ENCODE assay signal across 29 cellular contexts in the genomic region with DNA sequence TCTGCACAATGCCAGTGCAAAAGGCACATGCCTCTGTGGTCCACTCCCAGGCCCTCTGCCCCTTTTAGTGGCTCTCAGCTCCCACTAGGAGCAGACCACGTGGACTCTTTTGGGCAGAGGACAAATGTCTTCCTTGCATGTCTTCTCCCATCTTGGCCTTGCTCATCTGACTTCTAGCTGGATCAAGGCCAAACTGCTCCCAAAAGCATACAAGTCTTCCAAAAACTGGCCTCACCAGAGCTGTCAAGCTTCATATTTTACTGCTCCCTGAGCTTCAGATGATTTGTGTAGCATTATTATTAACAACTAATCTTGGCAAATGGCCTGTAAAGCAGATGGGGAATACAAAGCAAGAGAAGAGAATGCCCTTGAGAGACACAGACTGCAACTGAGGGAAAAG. TPM values are rescaled to one million over a fixed set of nuclear protein-coding genes. Genes with fewer than 3 reads are reported as not detected.
DNase-seq lines count a peak whose midpoint lies in the region; ATAC-seq, FAIRE-seq and TF ChIP-seq lines count a peak whose summit lies in the region.
"Had no signal": no experiment of that assay in that cellular context is flagged by ENCODE, and none has a peak within 500 bp of the region (broad histone marks: within the 10 kb centered on the region; RNA-seq: fewer than 3 reads in every experiment).

No MANE protein-coding gene starts in this region.

- POLR2A ChIA-PET in PC-9 (lab: Charles Lee; ENCODE audit: unreplicated experiment): no interaction called here
- POLR2A ChIA-PET in SK-N-SH (lab: Yijun Ruan, JAX): no interaction called here

- H3K27ac ChIP-seq in PC-9 (no peak overlapping the region), layer of hippocampus (ENCODE audit: low read depth, low read length) (peak overlapping the region; percentile 32), aorta (ENCODE audit: low read depth in 1 of 2, low read length in 2 of 2) (peak overlapping the region in 1 of 2 donors; percentile 30), SK-N-SH (ENCODE audit: low read depth in 2 of 2, low read length in 1 of 2) (no peak overlapping the region)
- H3K27ac ChIP-seq: A549, body of pancreas, C4-2B, colonic mucosa, WERI-Rb-1 had no signal

- TF ChIP-seq RAD21 in SK-N-SH (IDR thresholded peaks at IDR 0.05; ENCODE audit: low read length): no peak

- H3K36me3 ChIP-seq in PC-9 (ENCODE audit: low read depth) (no peaks in the 10 kb centered on the region), aorta (ENCODE audit: control insufficient read depth in 1 of 2, insufficient read depth in 2 of 2, low read length in 1 of 2) (peaks cover 0 to 3% of the 10 kb centered on the region in 2 donors), SK-N-SH (replicated peaks in 1 of 2; ENCODE audit: control insufficient read depth in 1 of 2, insufficient read depth in 2 of 2, low read length in 1 of 2) (peaks cover 0 to 28% of the 10 kb centered on the region in 2 experiments)
- H3K36me3 ChIP-seq: colonic mucosa had no signal

- no peaks in the 10 kb centered on the region for H3K9me3 Mint-ChIP-seq in activated T-cell treated with anti-CD3 and anti-CD28 coated beads, Interleukin-2, amount 50 U/mL, for 24 hours
- H3K9me3 Mint-ChIP-seq: activated CD4-positive, alpha-beta memory T cell treated with anti-CD3 and anti-CD28 coated beads, Interleukin-2, amount 10 ng/mL, durations not matched to agents 7 days and 5 days; natural killer cell; T-helper 1 cell treated with Interleukin-12 subunit alpha and Interleukin-12 subunit beta and Interleukin-4 antibody, amounts not matched to agents 30 μg/mL and 1 μg/mL, for 36 hours had no signal

- TF ChIP-seq CTCF in PC-9 (conservative IDR thresholded peaks at IDR 0.05) (no peak), SK-N-SH (IDR thresholded peaks at IDR 0.05) (no peak)

- H4K20me1 ChIP-seq in PC-9 (ENCODE audit: insufficient read depth) (no peaks in the 10 kb centered on the region), SK-N-SH (ENCODE audit: insufficient read depth) (no peaks in the 10 kb centered on the region)

- H3K4me1 Mint-ChIP-seq in activated T-cell treated with anti-CD3 and anti-CD28 coated beads, Interleukin-2, amount 50 U/mL, for 24 hours (ENCODE audit: low read depth): peaks cover 76% of the 10 kb centered on the region

- no peak for FAIRE-seq in GM12892 (lab: Jason Lieb, UNC)
- FAIRE-seq: A549, GM18507 had no signal

- H3F3A ChIP-seq in PC-9 (ENCODE audit: insufficient read depth, low read depth) (peaks cover 7% of the 10 kb centered on the region; the same call in 1 of the 2 replicates), SK-N-SH (replicated peaks; ENCODE audit: insufficient read depth) (no peaks in the 10 kb centered on the region)

- H3K9me3 ChIP-seq in PC-9 (ENCODE audit: insufficient read depth, low read depth): no peaks in the 10 kb centered on the region
- H3K9me3 ChIP-seq in aorta (ENCODE audit: control insufficient read depth, low read length): no peaks in the 10 kb centered on the region
- H3K9me3 ChIP-seq in SK-N-SH: no peaks in the 10 kb centered on the region
- H3K9me3 ChIP-seq: A549, body of pancreas, colonic mucosa, upper lobe of left lung had no signal

- H3K27me3 ChIP-seq in PC-9 (ENCODE audit: insufficient read depth, low read depth): no peaks in the 10 kb centered on the region
- H3K27me3 ChIP-seq in layer of hippocampus (ENCODE audit: control insufficient read depth, insufficient read depth, low read length): no peaks in the 10 kb centered on the region
- H3K27me3 ChIP-seq in aorta (ENCODE audit: control insufficient read depth in 1 of 2, insufficient read depth in 2 of 2, low read length in 1 of 2): no peaks in the 10 kb centered on the region
- no peaks in the 10 kb centered on the region for H3K27me3 ChIP-seq in SK-N-SH (ENCODE audit: insufficient read depth)
- H3K27me3 ChIP-seq: body of pancreas, colonic mucosa, upper lobe of left lung had no signal

- H3K27me3 Mint-ChIP-seq in activated T-cell treated with anti-CD3 and anti-CD28 coated beads, Interleukin-2, amount 50 U/mL, for 24 hours: no peaks in the 10 kb centered on the region
- H3K27me3 Mint-ChIP-seq: activated CD4-positive, alpha-beta memory T cell treated with anti-CD3 and anti-CD28 coated beads, Interleukin-2, amount 10 ng/mL, durations not matched to agents 7 days and 5 days had no signal

- peak overlapping the region; percentile 48 for H3K4me2 ChIP-seq in PC-9
- H3K4me2 ChIP-seq in SK-N-SH: no peak overlapping the region
- H3K4me2 ChIP-seq: A549 had no signal

- TF ChIP-seq POLR2A in GM12892 (IDR thresholded peaks at IDR 0.05; ENCODE audit: low read depth, low read length): no peak

- H3K27ac Mint-ChIP-seq in activated T-cell treated with anti-CD3 and anti-CD28 coated beads, Interleukin-2, amount 50 U/mL, for 24 hours: peak overlapping the region; percentile 38
- H3K27ac Mint-ChIP-seq: activated CD4-positive, alpha-beta memory T cell treated with anti-CD3 and anti-CD28 coated beads, Interleukin-2, amount 10 ng/mL, durations not matched to agents 7 days and 5 days; T-helper 1 cell treated with Interleukin-12 subunit alpha and Interleukin-12 subunit beta and Interleukin-4 antibody, amounts not matched to agents 30 μg/mL and 1 μg/mL, for 36 hours had no signal

- peak; percentile 24 for ATAC-seq in aorta (ENCODE audit: low FRiP score)
- ATAC-seq in GM19395 (IDR thresholded peaks at IDR 0.05; ENCODE audit: unreplicated experiment): no peak
- ATAC-seq: A549, body of pancreas had no signal

- no peak overlapping the region for H3K4me3 ChIP-seq in PC-9
- H3K4me3 ChIP-seq in aorta (ENCODE audit: low read length in 2 of 2): no peak overlapping the region
- no peak overlapping the region for H3K4me3 ChIP-seq in SK-N-SH (ENCODE audit: low read depth in 2 of 2, low read length in 1 of 2)
- H3K4me3 ChIP-seq: A549, body of pancreas, colonic mucosa, upper lobe of left lung had no signal

- no peak overlapping the region for H3K9ac ChIP-seq in SK-N-SH

- no peak for TF ChIP-seq EP300 in SK-N-SH (IDR thresholded peaks at IDR 0.05; ENCODE audit: borderline replicate concordance in 1 of 2, low read depth in 1 of 2, low read length in 1 of 2)

- H2AFZ ChIP-seq in PC-9 (no peak overlapping the region), SK-N-SH (ENCODE audit: low read depth) (no peak overlapping the region)

- H3K4me3 Mint-ChIP-seq in activated T-cell treated with anti-CD3 and anti-CD28 coated beads, Interleukin-2, amount 50 U/mL, for 24 hours: no peak overlapping the region
- H3K4me3 Mint-ChIP-seq: activated CD4-positive, alpha-beta memory T cell treated with anti-CD3 and anti-CD28 coated beads, Interleukin-2, amount 10 ng/mL, durations not matched to agents 7 days and 5 days; natural killer cell; T-helper 1 cell treated with Interleukin-12 subunit alpha and Interleukin-12 subunit beta and Interleukin-4 antibody, amounts not matched to agents 30 μg/mL and 1 μg/mL, for 36 hours had no signal

- H3K79me2 ChIP-seq in PC-9 (ENCODE audit: low read depth): no peaks in the 10 kb centered on the region
- H3K79me2 ChIP-seq in SK-N-SH (ENCODE audit: insufficient read depth): no peaks in the 10 kb centered on the region

- WGBS in aorta, 2 donors: 44 to 45% methylated on average over 1 of the region's 1 CpG
- 33% methylated on average over 1 of the region's 1 CpG for WGBS in SK-N-SH (ENCODE audit: low lambda C conversion rate)

- CTCF ChIA-PET in PC-9 (lab: Charles Lee) (no interaction called here), SK-N-SH (lab: Yijun Ruan, JAX) (interaction anchor here (2.2 to 4.4 kb wide), 2 partner anchors 18 to 46 kb away, joined by 9 to 19 read pairs; no protein-coding TSS in a partner anchor)

- H3K4me1 ChIP-seq in PC-9 (replicated peaks; ENCODE audit: insufficient read depth) (peaks cover 15% of the 10 kb centered on the region), aorta (ENCODE audit: control insufficient read depth in 1 of 2, insufficient read depth in 2 of 2, low read length in 2 of 2) (no peaks in the 10 kb centered on the region), SK-N-SH (ENCODE audit: control insufficient read depth in 1 of 2, insufficient read depth in 2 of 2, low read depth in 1 of 2, low read length in 1 of 2) (peaks cover 0 to 11% of the 10 kb centered on the region in 2 experiments; a peak in 2 of 4 replicates)
- H3K4me1 ChIP-seq: A549, colonic mucosa had no signal

- no TSS peak for BruUV-seq in PC-9 (replicated peaks; lab: Mats Ljungman, UMichigan)

- peaks cover 83% of the 10 kb centered on the region for H3K36me3 Mint-ChIP-seq in activated T-cell treated with anti-CD3 and anti-CD28 coated beads, Interleukin-2, amount 50 U/mL, for 24 hours (ENCODE audit: low read depth)
- H3K36me3 Mint-ChIP-seq: natural killer cell had no signal

- H3K9me2 ChIP-seq in PC-9 (ENCODE audit: insufficient read depth): no peaks in the 10 kb centered on the region
- H3K9me2 ChIP-seq in SK-N-SH: no peaks in the 10 kb centered on the region

- no peak for DNase-seq in activated T-cell treated with anti-CD3 and anti-CD28 coated beads, Interleukin-2, amount 50 U/mL, for 24 hours
- no peak for DNase-seq in activated T-cell treated with anti-CD3 and anti-CD28 coated beads for 4 hours
- DNase-seq in PC-9: no peak
- DNase-seq in aorta: no peak
- DNase-seq in SK-N-SH: no peak
- no peak for DNase-seq in GM12892 (ENCODE audit: insufficient read length)
- DNase-seq: activated CD4-positive, alpha-beta memory T cell treated with anti-CD3 and anti-CD28 coated beads, Interleukin-2, amount 10 ng/mL, durations not matched to agents 7 days and 5 days; activated naive CD4-positive, alpha-beta T cell treated with anti-CD3 and anti-CD28 coated beads, Interleukin-2, amount 50 U/mL, for 16 hours; activated T-cell treated with anti-CD3 and anti-CD28 coated beads, Interleukin-2, amount 50 U/mL, for 48 hours; body of pancreas; colonic mucosa; DMS79; Karpas-422; mammary epithelial cell; natural killer cell; NCI-H1092 treated with DMSO at 0.1 percent for 48 hours; NCI-H526 treated with DMSO at 0.1 percent for 48 hours; Right ventricle myocardium superior; stimulated activated CD4-positive, alpha-beta T cell treated with anti-CD3 and anti-CD28 coated beads, Interleukin-2, amount 100 ng/mL, for 24 hours; stimulated activated naive CD4-positive, alpha-beta T cell treated with Interleukin-2 at 50 U/mL for 16 hours; WERI-Rb-1 had no signal

- intact Hi-C loops in PC-9 (cut with micrococcal nuclease; ENCODE audit: unreplicated experiment) (no loop called here), aorta (cut with DNase I) (no loop called here)

RNA-seq across cellular contexts. Expression of a gene that starts 6.9 kb away (rescaled TPM):
- total RNA-seq in PC-9 (2021) (7.2 and 9.2 TPM in 2 replicates), aorta (10 to 100 TPM; 29.2 to 40.4 TPM)
- polyA plus RNA-seq in aorta (10 to 100 TPM; 10.0 to 45.5 TPM), SK-N-SH (2012; rRNA removed) (59.6 and 69.2 TPM in 2 replicates)
- 43.5 and 52.1 TPM in 2 replicates for polyA plus RNA-seq in SK-N-SH (2012; cell fraction: cytosol; rRNA removed)
- 60.6 and 70.4 TPM in 2 replicates for polyA plus RNA-seq in SK-N-SH (2012; cell fraction: nucleus; rRNA removed)
- 5.5 TPM for polyA plus RNA-seq in GM12892 (2012; ENCODE audit: missing spikeins)

RNA-seq across cellular contexts. Expression of a gene that starts 21.7 kb away (rescaled TPM):
- total RNA-seq in PC-9 (2021): 0.90 and 1.4 TPM in 2 replicates
- total RNA-seq in aorta: 10 to 100 TPM; 50.8 to 62.2 TPM
- 100 to 1,000 TPM in 1 of 2 donors, 10 to 100 TPM in 1; 25.8 to 121 TPM for polyA plus RNA-seq in aorta
- 32.9 and 35.9 TPM in 2 replicates for polyA plus RNA-seq in SK-N-SH (2012; rRNA removed)
- 15.9 and 26.3 TPM in 2 replicates for polyA plus RNA-seq in SK-N-SH (2012; cell fraction: cytosol; rRNA removed)
- polyA plus RNA-seq in SK-N-SH (2012; cell fraction: nucleus; rRNA removed): 49.9 and 56.0 TPM in 2 replicates
- polyA plus RNA-seq in GM12892 (2012; ENCODE audit: missing spikeins): 4.2 TPM

RNA-seq across cellular contexts. Expression of a gene that starts 43.6 kb away (rescaled TPM):
- total RNA-seq in PC-9 (2021) (0.68 TPM in 1 of 2 replicates, not detected in the other), aorta (1 to 10 TPM; 3.0 to 6.0 TPM)
- polyA plus RNA-seq in aorta (1 to 10 TPM in 1 of 2 donors, under 1 TPM in 1; 0.50 to 1.1 TPM), SK-N-SH (2012; rRNA removed) (1.8 and 2.3 TPM in 2 replicates)
- polyA plus RNA-seq in SK-N-SH (2012; cell fraction: cytosol; rRNA removed): 0.24 and 0.34 TPM in 2 replicates
- 21.2 and 22.4 TPM in 2 replicates for polyA plus RNA-seq in SK-N-SH (2012; cell fraction: nucleus; rRNA removed)
- 0.57 TPM for polyA plus RNA-seq in GM12892 (2012; ENCODE audit: missing spikeins)
- total RNA-seq: fibroblast of villous mesenchyme had no signal

Comparison
In these comparisons a context has a peak if more than half of its experiments do, and no peak if none do; other contexts are left out.
1. RNA of a gene that starts 21.7 kb away (total RNA-seq): 50.8 to 62.2 TPM in aorta; 0.90 to 1.4 TPM in PC-9; every median in the first group is over 10 times any median in the second.